ENCODE assay signal across 8 cellular contexts in the genomic region with DNA sequence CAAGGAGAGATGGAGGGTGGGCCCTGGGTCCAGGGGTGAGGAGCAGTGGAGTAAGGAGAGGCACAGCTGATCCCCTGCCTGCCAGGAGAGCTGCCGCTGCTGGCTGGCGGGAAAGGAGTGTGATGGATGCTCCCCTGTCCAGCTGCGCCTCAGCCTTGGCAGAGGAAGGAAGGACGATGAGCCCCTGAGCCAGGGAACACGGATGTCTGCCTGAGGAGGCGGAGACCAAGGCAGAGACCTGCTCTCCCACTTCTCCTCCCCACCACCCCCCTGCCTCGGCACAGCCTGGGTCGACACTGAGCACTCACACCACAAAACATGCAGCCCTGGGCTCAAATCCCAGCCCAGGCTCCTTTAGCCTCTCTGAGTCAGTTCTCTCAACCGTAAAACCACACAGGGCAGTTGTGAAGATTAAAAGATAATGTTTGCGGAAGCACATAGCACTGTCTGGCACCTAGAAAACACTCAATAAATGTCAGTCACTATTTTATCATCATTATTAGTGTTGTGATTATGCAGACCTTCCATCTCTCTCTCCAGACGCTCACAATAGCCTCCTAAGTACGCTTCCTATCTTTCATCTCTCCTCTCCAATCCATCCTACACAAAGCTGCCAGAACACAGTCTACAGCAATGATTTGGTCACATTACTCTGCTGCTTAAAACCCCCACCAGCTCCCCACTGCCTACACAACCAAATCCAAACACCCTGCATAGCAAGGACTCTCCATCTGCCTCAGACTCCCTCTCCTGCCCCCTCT. TPM values are rescaled to one million over a fixed set of nuclear protein-coding genes. Genes with fewer than 3 reads are reported as not detected.
DNase-seq lines count a peak whose midpoint lies in the region; ATAC-seq and TF ChIP-seq lines count a peak whose summit lies in the region.

No MANE protein-coding gene starts in this region.

- H3K9me2 ChIP-seq in neural cell (ENCODE audit: insufficient read depth, low read length): no peaks in the 10 kb centered on the region

- ATAC-seq in HG02798 (IDR thresholded peaks at IDR 0.05; ENCODE audit: poor library complexity, unreplicated experiment): peak; percentile 45

- H3K27ac ChIP-seq in caudate nucleus (ENCODE audit: low read depth, low read length) (peak overlapping the region; percentile 44), neural cell (ENCODE audit: low read length) (no peak overlapping the region)

- no peaks in the 10 kb centered on the region for H4K20me1 ChIP-seq in neural cell (ENCODE audit: insufficient read depth)

- H3K27me3 ChIP-seq in neural cell (ENCODE audit: insufficient read depth, low read depth, low read length): no peaks in the 10 kb centered on the region

- CTCF ChIA-PET in activated CD4-positive, alpha-beta T cell treated with anti-CD3 and anti-CD28 coated beads, Interleukin-2, amount 10 ng/mL, durations not matched to agents 7 days and 5 days (lab: Charles Lee): interaction anchor here (0.7 to 0.9 kb wide), 2 partner anchors 36 to 102 kb away, joined by 3 to 4 read pairs; no protein-coding TSS in a partner anchor
- CTCF ChIA-PET in Calu3 (lab: Charles Lee): interaction anchor here (0.8 to 0.9 kb wide), 2 partner anchors 10 to 84 kb away, joined by 3 to 4 read pairs; no protein-coding TSS in a partner anchor

- H3K79me2 ChIP-seq in neural cell (replicated peaks; ENCODE audit: insufficient read depth, low read length): no peaks in the 10 kb centered on the region

- no peak overlapping the region for H2AFZ ChIP-seq in neural cell (ENCODE audit: low read depth, low read length)

- H3K4me1 Mint-ChIP-seq in activated CD4-positive, alpha-beta T cell treated with anti-CD3 and anti-CD28 coated beads, Interleukin-2, amount 10 ng/mL, durations not matched to agents 7 days and 5 days: peaks cover 41% of the 10 kb centered on the region
- H3K4me1 Mint-ChIP-seq in Calu3 (ENCODE audit: low read depth, unreplicated experiment): peaks cover 20% of the 10 kb centered on the region

- no peaks in the 10 kb centered on the region for H3F3A ChIP-seq in neural cell (ENCODE audit: insufficient read depth, low read length, poor library complexity, severe bottlenecking)

- BruUV-seq in Calu3 (replicated peaks; lab: Mats Ljungman, UMichigan): no TSS peak

- H3K4me3 Mint-ChIP-seq in activated CD4-positive, alpha-beta T cell treated with anti-CD3 and anti-CD28 coated beads, Interleukin-2, amount 10 ng/mL, durations not matched to agents 7 days and 5 days: peak overlapping the region; percentile 40
- H3K4me3 Mint-ChIP-seq in Calu3 (ENCODE audit: low read depth, unreplicated experiment): no peak overlapping the region

- H3K4me2 ChIP-seq in neural cell (ENCODE audit: low read length): no peak overlapping the region

- intact Hi-C loops in Calu3 (cut with micrococcal nuclease; ENCODE audit: unreplicated experiment): no loop called here

- no peak for TF ChIP-seq EP300 in neural cell (conservative IDR thresholded peaks at IDR 0.05; ENCODE audit: poor library complexity, severe bottlenecking)

- H3K36me3 ChIP-seq in neural cell (ENCODE audit: insufficient read depth, low read length): no peaks in the 10 kb centered on the region

- H3K9ac ChIP-seq in neural cell (ENCODE audit: low read length): peak overlapping the region; percentile 1

- TF ChIP-seq CTCF in neural cell (IDR thresholded peaks at IDR 0.05; ENCODE audit: poor library complexity, severe bottlenecking) (no peak), Calu3 (IDR thresholded peaks at IDR 0.05; ENCODE audit: unreplicated experiment) (no peak)

- H3K36me3 Mint-ChIP-seq in activated CD4-positive, alpha-beta T cell treated with anti-CD3 and anti-CD28 coated beads, Interleukin-2, amount 10 ng/mL, durations not matched to agents 7 days and 5 days (ENCODE audit: low read depth): no peaks in the 10 kb centered on the region
- no peaks in the 10 kb centered on the region for H3K36me3 Mint-ChIP-seq in Calu3 (ENCODE audit: insufficient read depth, unreplicated experiment)

- no peak for TF ChIP-seq RAD21 in neural cell (conservative IDR thresholded peaks at IDR 0.05)

- POLR2A ChIA-PET in activated CD4-positive, alpha-beta T cell treated with anti-CD3 and anti-CD28 coated beads, Interleukin-2, amount 10 ng/mL, durations not matched to agents 7 days and 5 days (lab: Charles Lee): no interaction called here

- peak; percentile 30 for DNase-seq in activated CD4-positive, alpha-beta T cell treated with anti-CD3 and anti-CD28 coated beads, Interleukin-2, amount 10 ng/mL, durations not matched to agents 7 days and 5 days
- no peak for DNase-seq in activated CD4-positive, alpha-beta T cell treated with anti-CD3 and anti-CD28 coated beads, Interleukin-2, amount 50 U/mL, for 4 hours
- peak; percentile 70 for DNase-seq in NCI-H82 (lab: John Stamatoyannopoulos, UW)
- DNase-seq in caudate nucleus (lab: John Stamatoyannopoulos, UW): peak in 3 of 61 donors; percentile 4 to 26 (median 16)
- no peak for DNase-seq in T-helper 9 cell
- DNase-seq in Calu3: no peak

- no peaks in the 10 kb centered on the region for H3K9me3 Mint-ChIP-seq in activated CD4-positive, alpha-beta T cell treated with anti-CD3 and anti-CD28 coated beads, Interleukin-2, amount 10 ng/mL, durations not matched to agents 7 days and 5 days
- no peaks in the 10 kb centered on the region for H3K9me3 Mint-ChIP-seq in Calu3 (ENCODE audit: low read depth, unreplicated experiment)

- H3K27ac Mint-ChIP-seq in activated CD4-positive, alpha-beta T cell treated with anti-CD3 and anti-CD28 coated beads, Interleukin-2, amount 10 ng/mL, durations not matched to agents 7 days and 5 days: peak overlapping the region; percentile 68
- H3K27ac Mint-ChIP-seq in Calu3 (ENCODE audit: unreplicated experiment): no peak overlapping the region

- no peak overlapping the region for H3K4me3 ChIP-seq in neural cell (ENCODE audit: low read length)

- H3K27me3 Mint-ChIP-seq in activated CD4-positive, alpha-beta T cell treated with anti-CD3 and anti-CD28 coated beads, Interleukin-2, amount 10 ng/mL, durations not matched to agents 7 days and 5 days: peaks cover 9% of the 10 kb centered on the region
- H3K27me3 Mint-ChIP-seq in Calu3 (ENCODE audit: unreplicated experiment): peaks cover 33% of the 10 kb centered on the region

- no peaks in the 10 kb centered on the region for H3K9me3 ChIP-seq in neural cell (ENCODE audit: low read length)

TF ChIP-seq in neural cell, 6 proteins besides CTCF, POLR2A, EP300 and RAD21:
- TF ChIP-seq, protein P1, sequence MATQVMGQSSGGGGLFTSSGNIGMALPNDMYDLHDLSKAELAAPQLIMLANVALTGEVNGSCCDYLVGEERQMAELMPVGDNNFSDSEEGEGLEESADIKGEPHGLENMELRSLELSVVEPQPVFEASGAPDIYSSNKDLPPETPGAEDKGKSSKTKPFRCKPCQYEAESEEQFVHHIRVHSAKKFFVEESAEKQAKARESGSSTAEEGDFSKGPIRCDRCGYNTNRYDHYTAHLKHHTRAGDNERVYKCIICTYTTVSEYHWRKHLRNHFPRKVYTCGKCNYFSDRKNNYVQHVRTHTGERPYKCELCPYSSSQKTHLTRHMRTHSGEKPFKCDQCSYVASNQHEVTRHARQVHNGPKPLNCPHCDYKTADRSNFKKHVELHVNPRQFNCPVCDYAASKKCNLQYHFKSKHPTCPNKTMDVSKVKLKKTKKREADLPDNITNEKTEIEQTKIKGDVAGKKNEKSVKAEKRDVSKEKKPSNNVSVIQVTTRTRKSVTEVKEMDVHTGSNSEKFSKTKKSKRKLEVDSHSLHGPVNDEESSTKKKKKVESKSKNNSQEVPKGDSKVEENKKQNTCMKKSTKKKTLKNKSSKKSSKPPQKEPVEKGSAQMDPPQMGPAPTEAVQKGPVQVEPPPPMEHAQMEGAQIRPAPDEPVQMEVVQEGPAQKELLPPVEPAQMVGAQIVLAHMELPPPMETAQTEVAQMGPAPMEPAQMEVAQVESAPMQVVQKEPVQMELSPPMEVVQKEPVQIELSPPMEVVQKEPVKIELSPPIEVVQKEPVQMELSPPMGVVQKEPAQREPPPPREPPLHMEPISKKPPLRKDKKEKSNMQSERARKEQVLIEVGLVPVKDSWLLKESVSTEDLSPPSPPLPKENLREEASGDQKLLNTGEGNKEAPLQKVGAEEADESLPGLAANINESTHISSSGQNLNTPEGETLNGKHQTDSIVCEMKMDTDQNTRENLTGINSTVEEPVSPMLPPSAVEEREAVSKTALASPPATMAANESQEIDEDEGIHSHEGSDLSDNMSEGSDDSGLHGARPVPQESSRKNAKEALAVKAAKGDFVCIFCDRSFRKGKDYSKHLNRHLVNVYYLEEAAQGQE (IDR thresholded peaks at IDR 0.05; ENCODE audit: borderline replicate concordance): no peak
- no peak for TF ChIP-seq SMC3 (conservative IDR thresholded peaks at IDR 0.05; ENCODE audit: poor library complexity)
- TF ChIP-seq MXI1 (conservative IDR thresholded peaks at IDR 0.05; ENCODE audit: poor library complexity, severe bottlenecking): no peak
- TF ChIP-seq EZH2 (IDR thresholded peaks at IDR 0.05; ENCODE audit: borderline replicate concordance, insufficient read depth, low read length, poor library complexity, severe bottlenecking): no peak
- no peak for TF ChIP-seq POLR2AphosphoS5 (IDR thresholded peaks at IDR 0.05)
- no peak for TF ChIP-seq TAF1 (IDR thresholded peaks at IDR 0.05; ENCODE audit: low read depth)

RNA-seq across cellular contexts. Expression of a gene that starts 52.2 kb away (rescaled TPM):
- total RNA-seq in activated CD4-positive, alpha-beta T cell treated with anti-CD3 and anti-CD28 coated beads, Interleukin-2, amount 10 ng/mL, durations not matched to agents 7 days and 5 days: not detected
- 3.8 and 7.0 TPM in 2 replicates for polyA plus RNA-seq in neural cell
- polyA minus RNA-seq in neural cell: 3.1 and 4.1 TPM in 2 replicates
- not detected in 2 replicates for total RNA-seq in Calu3 (2022)

Comparison
In these comparisons a context has a peak if more than half of its experiments do, and no peak if none do; other contexts are left out.
1. DNase-seq: peak in activated CD4-positive, alpha-beta T cell treated with anti-CD3 and anti-CD28 coated beads, Interleukin-2, amount 10 ng/mL, durations not matched to agents 7 days and 5 days (single experiment) and NCI-H82 (single experiment); none in activated CD4-positive, alpha-beta T cell treated with anti-CD3 and anti-CD28 coated beads, Interleukin-2, amount 50 U/mL, for 4 hours (0 of 2), T-helper 9 cell (single experiment) and Calu3 (single experiment).